Comparison of ENCODE assay signal across 1 cellular context in genomic region chr2:148509703-148510036, GRCh38.
TF ChIP-seq lines count a peak whose summit lies in the region.

No MANE protein-coding gene starts in this region.

TF ChIP-seq in HepG2, 621 proteins besides CTCF, POLR2A, EP300 and RAD21 (continued from another document and continues in another):
- TF ChIP-seq PLSCR1 (CRISPR knock-in tag; IDR thresholded peaks at IDR 0.05; ENCODE audit: borderline replicate concordance), result no peak
- no peak for TF ChIP-seq ZNF235 (CRISPR knock-in tag; IDR thresholded peaks at IDR 0.05; ENCODE audit: borderline replicate concordance)
- TF ChIP-seq ZNF629 (CRISPR knock-in tag; conservative IDR thresholded peaks at IDR 0.05), result no peak
- TF ChIP-seq TBP (CRISPR knock-in tag; IDR thresholded peaks at IDR 0.05), result no peak
- TF ChIP-seq AHDC1 (CRISPR knock-in tag; IDR thresholded peaks at IDR 0.05; ENCODE audit: borderline replicate concordance), result 0 out of 2 replicates have a peak, but pooled peaks have one; percentile 1
- no peak for TF ChIP-seq IRX3 (CRISPR knock-in tag; IDR thresholded peaks at IDR 0.05; ENCODE audit: borderline replicate concordance, low read depth)
- no peak for TF ChIP-seq ZNF484 (CRISPR knock-in tag; IDR thresholded peaks at IDR 0.05; ENCODE audit: borderline replicate concordance, low read depth)
- TF ChIP-seq YEATS4 (CRISPR knock-in tag; IDR thresholded peaks at IDR 0.05; ENCODE audit: borderline replicate concordance), result peak; percentile 43; the same call in 1 of the 2 replicates
- no peak for TF ChIP-seq ZZZ3 (CRISPR knock-in tag; IDR thresholded peaks at IDR 0.05; ENCODE audit: borderline replicate concordance)
- TF ChIP-seq CERS6 (CRISPR knock-in tag; IDR thresholded peaks at IDR 0.05), result no peak
- no peak for TF ChIP-seq SNAPC4 (CRISPR knock-in tag; IDR thresholded peaks at IDR 0.05)
- no peak for TF ChIP-seq ZKSCAN1 (IDR thresholded peaks at IDR 0.05; ENCODE audit: low read length)
- no peak for TF ChIP-seq ATF4 (CRISPR knock-in tag; IDR thresholded peaks at IDR 0.05)
- TF ChIP-seq SATB2 (CRISPR knock-in tag; IDR thresholded peaks at IDR 0.05), result no peak
- TF ChIP-seq ZSCAN31 (CRISPR knock-in tag; IDR thresholded peaks at IDR 0.05; ENCODE audit: low read depth), result no peak; the same call in 1 of the 2 replicates
- TF ChIP-seq SIX1 (CRISPR knock-in tag; IDR thresholded peaks at IDR 0.05; ENCODE audit: borderline replicate concordance), result no peak
- TF ChIP-seq RBAK (CRISPR knock-in tag; IDR thresholded peaks at IDR 0.05), result no peak
- no peak for TF ChIP-seq THAP7 (CRISPR knock-in tag; IDR thresholded peaks at IDR 0.05)
- TF ChIP-seq ATF7 (IDR thresholded peaks at IDR 0.05), result no peak
- 0 out of 2 replicates have a peak, but pooled peaks have one; percentile 4 for TF ChIP-seq ATF7 (CRISPR knock-in tag; IDR thresholded peaks at IDR 0.05)
- 0 out of 2 replicates have a peak, but pooled peaks have one; percentile 15 for TF ChIP-seq ZNF276 (CRISPR knock-in tag; IDR thresholded peaks at IDR 0.05; ENCODE audit: low read depth)
- no peak for TF ChIP-seq MZF1 (CRISPR knock-in tag; IDR thresholded peaks at IDR 0.05; ENCODE audit: borderline replicate concordance)
- TF ChIP-seq GATAD2A (CRISPR knock-in tag; IDR thresholded peaks at IDR 0.05), result no peak
- TF ChIP-seq RCOR2 (CRISPR knock-in tag; IDR thresholded peaks at IDR 0.05), result no peak; the same call in 1 of the 2 replicates
- no peak for TF ChIP-seq NR2F1 (CRISPR knock-in tag; IDR thresholded peaks at IDR 0.05)
- TF ChIP-seq HMG20B (CRISPR knock-in tag; conservative IDR thresholded peaks at IDR 0.05), result no peak
- TF ChIP-seq ZBTB34 (CRISPR knock-in tag; IDR thresholded peaks at IDR 0.05), result 0 out of 2 replicates have a peak, but pooled peaks have one; percentile 6
- no peak for TF ChIP-seq ZNF10 (CRISPR knock-in tag; IDR thresholded peaks at IDR 0.05; ENCODE audit: borderline replicate concordance, low read depth)
- no peak for TF ChIP-seq SIN3A (IDR thresholded peaks at IDR 0.05; ENCODE audit: borderline replicate concordance, low read depth, low read length)
- no peak for TF ChIP-seq NR0B2 (CRISPR knock-in tag; IDR thresholded peaks at IDR 0.05)
- TF ChIP-seq ETS1 (CRISPR knock-in tag; IDR thresholded peaks at IDR 0.05), result no peak
- no peak for TF ChIP-seq ZNF460 (CRISPR knock-in tag; IDR thresholded peaks at IDR 0.05; ENCODE audit: borderline replicate concordance)
- no peak for TF ChIP-seq CEBPB (IDR thresholded peaks at IDR 0.05; ENCODE audit: borderline replicate concordance, low read depth, low read length)
- no peak for TF ChIP-seq TCF7 (IDR thresholded peaks at IDR 0.05; ENCODE audit: low read depth)
- no peak for TF ChIP-seq ZNF20 (CRISPR knock-in tag; IDR thresholded peaks at IDR 0.05)
- TF ChIP-seq ZKSCAN8 (CRISPR knock-in tag; IDR thresholded peaks at IDR 0.05; ENCODE audit: borderline replicate concordance), result peak; percentile 0; the same call in 1 of the 2 replicates
- no peak for TF ChIP-seq ZFP37 (CRISPR knock-in tag; IDR thresholded peaks at IDR 0.05; ENCODE audit: borderline replicate concordance)
- TF ChIP-seq ZNF704 (CRISPR knock-in tag; IDR thresholded peaks at IDR 0.05; ENCODE audit: borderline replicate concordance), result no peak
- no peak for TF ChIP-seq ETV5 (CRISPR knock-in tag; IDR thresholded peaks at IDR 0.05; ENCODE audit: borderline replicate concordance)
- TF ChIP-seq ZFAT (CRISPR knock-in tag; conservative IDR thresholded peaks at IDR 0.05), result no peak
- no peak for TF ChIP-seq ZNF660 (CRISPR knock-in tag; IDR thresholded peaks at IDR 0.05; ENCODE audit: borderline replicate concordance, low read depth)
- no peak for TF ChIP-seq KAT8 (CRISPR knock-in tag; IDR thresholded peaks at IDR 0.05)
